In genomic region chr14:76348898-76349297, GRCh38 we compare ENCODE assay signal across 10 cellular contexts. TPM values are rescaled to one million over a fixed set of nuclear protein-coding genes. Genes with fewer than 3 reads are reported as not detected.
DNase-seq lines count a peak whose midpoint lies in the region; ATAC-seq and TF ChIP-seq lines count a peak whose summit lies in the region.
"Had no signal": no experiment of that assay in that cellular context is flagged by ENCODE, and none has a peak within 500 bp of the region (broad histone marks: within the 10 kb centered on the region; RNA-seq: fewer than 3 reads in every experiment).

No MANE protein-coding gene starts in this region.

- no peaks in the 10 kb centered on the region for H4K20me1 ChIP-seq in PC-3 (ENCODE audit: low read length)

- no peaks in the 10 kb centered on the region for H3K27me3 ChIP-seq in PC-3 (ENCODE audit: low read length)

- H3K9ac ChIP-seq in PC-3 (ENCODE audit: low read length) = no peak overlapping the region

- H3K36me3 Mint-ChIP-seq in activated T-helper 1 cell treated with anti-CD3 and anti-CD28 coated beads, Interleukin-12 subunit alpha, Interleukin-12 subunit beta, Interleukin-2, Interleukin-4 antibody, amounts not matched to agents 30 ng/mL and 10 ng/mL and 1 ng/mL, durations not matched to agents 14 hours and 24 hours and 36 hours (ENCODE audit: low read depth) = no peaks in the 10 kb centered on the region
- H3K36me3 Mint-ChIP-seq: CD4-positive, alpha-beta memory T cell had no signal

- no TSS peak for BruUV-seq in PC-3 (replicated peaks; lab: Mats Ljungman, UMichigan)

- no peak overlapping the region for H3K4me3 Mint-ChIP-seq in activated T-helper 1 cell treated with anti-CD3 and anti-CD28 coated beads, Interleukin-12 subunit alpha, Interleukin-12 subunit beta, Interleukin-2, Interleukin-4 antibody, amounts not matched to agents 30 ng/mL and 10 ng/mL and 1 ng/mL, durations not matched to agents 14 hours and 24 hours and 36 hours
- H3K4me3 Mint-ChIP-seq: CD4-positive, alpha-beta memory T cell had no signal

- H3F3A ChIP-seq in PC-3 (ENCODE audit: low read length, unreplicated experiment) = no peaks in the 10 kb centered on the region

- H3K36me3 ChIP-seq in PC-3 (ENCODE audit: low read depth, low read length) = no peaks in the 10 kb centered on the region

- H3K79me2 ChIP-seq in PC-3 (ENCODE audit: low read length) = no peaks in the 10 kb centered on the region

- H2AFZ ChIP-seq in PC-3 (ENCODE audit: low read length) = no peak overlapping the region

- ATAC-seq in PC-3 (peak; percentile 82), GM21825 (IDR thresholded peaks at IDR 0.05; ENCODE audit: unreplicated experiment) (no peak), HG02759 (IDR thresholded peaks at IDR 0.05; ENCODE audit: unreplicated experiment) (no peak)
- ATAC-seq: K562 had no signal

- no peaks in the 10 kb centered on the region for H3K9me3 ChIP-seq in PC-3 (ENCODE audit: low read length)

- H3K9me2 ChIP-seq in PC-3 (replicated peaks; ENCODE audit: low read length) = no peaks in the 10 kb centered on the region

- H3K27ac Mint-ChIP-seq in activated T-helper 1 cell treated with anti-CD3 and anti-CD28 coated beads, Interleukin-12 subunit alpha, Interleukin-12 subunit beta, Interleukin-2, Interleukin-4 antibody, amounts not matched to agents 30 ng/mL and 10 ng/mL and 1 ng/mL, durations not matched to agents 14 hours and 24 hours and 36 hours = no peak overlapping the region
- H3K27ac Mint-ChIP-seq: CD4-positive, alpha-beta memory T cell had no signal

- no peaks in the 10 kb centered on the region for H3K9me3 Mint-ChIP-seq in activated T-helper 1 cell treated with anti-CD3 and anti-CD28 coated beads, Interleukin-12 subunit alpha, Interleukin-12 subunit beta, Interleukin-2, Interleukin-4 antibody, amounts not matched to agents 30 ng/mL and 10 ng/mL and 1 ng/mL, durations not matched to agents 14 hours and 24 hours and 36 hours

- intact Hi-C loops in PC-3 (cut with micrococcal nuclease) = no loop called here
- intact Hi-C loops in activated T-helper 1 cell treated with anti-CD3 and anti-CD28 coated beads, Interleukin-12 subunit alpha, Interleukin-12 subunit beta, Interleukin-2, Interleukin-4 antibody, amounts not matched to agents 30 ng/mL and 10 ng/mL and 1 ng/mL, durations not matched to agents 14 hours and 24 hours and 36 hours (cut with micrococcal nuclease) = no loop called here

- no peaks in the 10 kb centered on the region for H3K4me1 Mint-ChIP-seq in activated T-helper 1 cell treated with anti-CD3 and anti-CD28 coated beads, Interleukin-12 subunit alpha, Interleukin-12 subunit beta, Interleukin-2, Interleukin-4 antibody, amounts not matched to agents 30 ng/mL and 10 ng/mL and 1 ng/mL, durations not matched to agents 14 hours and 24 hours and 36 hours (ENCODE audit: low read depth)

- 0 out of 2 replicates have a peak overlapping the region, but pooled peaks have one; percentile 6 for H3K4me2 ChIP-seq in PC-3 (ENCODE audit: low read length)

- H3K27me3 Mint-ChIP-seq in activated T-helper 1 cell treated with anti-CD3 and anti-CD28 coated beads, Interleukin-12 subunit alpha, Interleukin-12 subunit beta, Interleukin-2, Interleukin-4 antibody, amounts not matched to agents 30 ng/mL and 10 ng/mL and 1 ng/mL, durations not matched to agents 14 hours and 24 hours and 36 hours (ENCODE audit: insufficient read depth) = peaks cover 10% of the 10 kb centered on the region

- H3K4me1 ChIP-seq in PC-3 (ENCODE audit: insufficient read depth, low read length) = peaks cover 6% of the 10 kb centered on the region

- peak; percentile 94 for DNase-seq in Daoy (ENCODE audit: low read depth)
- peak; percentile 47 for DNase-seq in PC-3
- DNase-seq in epithelial cell of esophagus (ENCODE audit: low read depth) = peak; percentile 7
- DNase-seq in lung microvascular endothelial cell (ENCODE audit: low read depth in 2 of 2) = peak; percentile 55 to 97
- DNase-seq in inferior parietal cortex (ENCODE audit: extremely low spot score) = no peak
- no peak for DNase-seq in activated T-helper 1 cell treated with anti-CD3 and anti-CD28 coated beads, Interleukin-12 subunit alpha, Interleukin-12 subunit beta, Interleukin-2, Interleukin-4 antibody, amounts not matched to agents 30 ng/mL and 10 ng/mL and 1 ng/mL, durations not matched to agents 14 hours and 24 hours and 36 hours (ENCODE audit: low spot score)
- DNase-seq: CD4-positive, alpha-beta memory T cell had no signal

- no peak for TF ChIP-seq CTCF in PC-3 (conservative IDR thresholded peaks at IDR 0.05; ENCODE audit: low read depth, low read length)
- TF ChIP-seq CTCF in epithelial cell of esophagus (IDR thresholded peaks at IDR 0.05; ENCODE audit: insufficient read depth, low read depth, low read length, missing control alignments) = no peak

- CTCF ChIA-PET in PC-3 (lab: Charles Lee) = no interaction called here

- H3K27ac ChIP-seq in PC-3 (ENCODE audit: low read length) = no peak overlapping the region

- H3K4me3 ChIP-seq in PC-3 (ENCODE audit: low read length) (no peak overlapping the region), epithelial cell of esophagus (ENCODE audit: low read length) (no peak overlapping the region)
- H3K4me3 ChIP-seq: K562 had no signal

- POLR2A ChIA-PET in PC-3 (lab: Charles Lee; ENCODE audit: unreplicated experiment) = no interaction called here

RNA-seq across cellular contexts. Expression of gene ESRRB, which starts 27.0 kb away (rescaled TPM):
- 0.27 TPM in 1 of 2 replicates, not detected in the other for total RNA-seq in Daoy (2014; rRNA removed; shearing (Covaris generic))
- total RNA-seq in PC-3 (2014; rRNA removed) (not detected in 2 replicates), lung microvascular endothelial cell (not detected in 2 replicates)
- total RNA-seq in activated T-helper 1 cell treated with anti-CD3 and anti-CD28 coated beads, Interleukin-12 subunit alpha, Interleukin-12 subunit beta, Interleukin-2, Interleukin-4 antibody, amounts not matched to agents 30 ng/mL and 10 ng/mL and 1 ng/mL, durations not matched to agents 14 hours and 24 hours and 36 hours = 0.17 and 0.21 TPM in 2 replicates

Comparison
In these comparisons a context has a peak if more than half of its experiments do, and no peak if none do; other contexts are left out.
1. DNase-seq: peak in Daoy (single experiment), PC-3 (single experiment), epithelial cell of esophagus (single experiment) and lung microvascular endothelial cell (2 of 2); none in inferior parietal cortex (single experiment) and activated T-helper 1 cell treated with anti-CD3 and anti-CD28 coated beads, Interleukin-12 subunit alpha, Interleukin-12 subunit beta, Interleukin-2, Interleukin-4 antibody, amounts not matched to agents 30 ng/mL and 10 ng/mL and 1 ng/mL, durations not matched to agents 14 hours and 24 hours and 36 hours (single experiment).